Comparison of ENCODE assay signal across 8 cellular contexts in the genomic region with DNA sequence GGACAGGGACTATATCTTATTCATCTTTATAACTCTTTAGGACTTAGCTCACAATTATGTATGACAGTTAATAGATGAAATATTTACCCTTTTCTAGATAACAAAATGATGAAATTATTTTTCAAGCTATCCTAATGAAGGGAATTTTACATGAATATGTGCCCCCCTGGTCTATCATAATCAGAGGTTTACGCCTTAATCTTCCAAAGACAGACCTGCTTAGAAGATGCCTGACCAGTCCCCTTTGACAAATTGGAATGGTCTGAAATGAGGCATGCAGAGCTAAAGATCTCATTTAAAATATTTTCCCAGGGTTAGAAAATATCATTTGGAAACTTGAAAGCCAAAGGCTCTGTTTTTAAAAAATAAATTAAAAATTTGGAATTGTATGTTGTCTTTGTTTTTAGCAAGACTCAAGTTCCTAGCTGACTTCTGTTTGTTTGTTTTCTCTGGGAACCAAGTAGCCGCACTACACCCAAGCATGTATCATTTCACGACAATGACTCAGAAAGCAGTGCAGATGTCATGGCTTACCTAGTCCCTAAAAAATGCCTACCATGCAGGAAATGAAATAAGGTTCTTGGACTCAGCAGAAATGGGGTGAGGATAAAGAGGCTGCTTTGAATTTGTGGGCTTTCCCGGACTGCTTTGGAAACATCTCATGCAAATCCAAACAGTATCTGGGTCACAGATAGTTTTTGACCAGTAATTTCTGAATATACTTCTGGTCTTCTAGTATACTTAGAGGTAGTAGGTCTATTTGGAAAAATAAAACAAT.
DNase-seq lines count a peak whose midpoint lies in the region; ATAC-seq, FAIRE-seq and TF ChIP-seq lines count a peak whose summit lies in the region.

No MANE protein-coding gene starts in this region.

- intact Hi-C loops in heart left ventricle (cut with DNase I) (no loop called here), dorsolateral prefrontal cortex (cut with DNase I) (no loop called here), kidney (cut with DNase I) (no loop called here)

- H3K9me3 ChIP-seq in heart left ventricle (no peaks in the 10 kb centered on the region), kidney (ENCODE audit: control insufficient read depth in 1 of 2, low read length in 2 of 2) (no peaks in the 10 kb centered on the region)

- H3K9ac ChIP-seq in kidney (ENCODE audit: low read length in 2 of 2) = no peak overlapping the region

- H3K4me3 ChIP-seq in heart left ventricle (no peak overlapping the region), dorsolateral prefrontal cortex (peak overlapping the region in 1 of 59 donors; percentile 39), kidney (ENCODE audit: low read length in 2 of 2) (no peak overlapping the region)

- peak; percentile 18 for DNase-seq in stimulated activated CD4-positive, alpha-beta T cell treated with anti-CD3 and anti-CD28 coated beads, Interleukin-15, amount 100 ng/mL, for 24 hours
- no peak for DNase-seq in stimulated activated CD4-positive, alpha-beta T cell treated with anti-CD3 and anti-CD28 coated beads, Interleukin-2, amount 100 ng/mL, for 48 hours
- peak; percentile 51 to 92 for DNase-seq in SW 1271 (lab: John Stamatoyannopoulos, UW)
- no peak for DNase-seq in heart left ventricle
- DNase-seq in dorsolateral prefrontal cortex = no peak
- no peak for DNase-seq in kidney
- no peak for DNase-seq in NCI-H524 (lab: John Stamatoyannopoulos, UW)

- H3K27me3 ChIP-seq in heart left ventricle = no peaks in the 10 kb centered on the region
- H3K27me3 ChIP-seq in dorsolateral prefrontal cortex = no peaks in the 10 kb centered on the region

- H3K4me1 ChIP-seq in heart left ventricle (peaks cover 0 to 25% (median 0%) of the 10 kb centered on the region in 12 donors), kidney (ENCODE audit: control insufficient read depth in 1 of 2, insufficient read depth in 1 of 2, low read depth in 1 of 2, low read length in 2 of 2) (no peaks in the 10 kb centered on the region)

- H3K36me3 ChIP-seq in heart left ventricle (no peaks in the 10 kb centered on the region), kidney (ENCODE audit: control insufficient read depth in 1 of 2, insufficient read depth in 2 of 2, low read length in 2 of 2) (no peaks in the 10 kb centered on the region)

- no peak for TF ChIP-seq POLR2A in heart left ventricle (IDR thresholded peaks at IDR 0.05)

- FAIRE-seq in kidney (lab: Jason Lieb, UNC) = no peak

- TF ChIP-seq CTCF in heart left ventricle (IDR thresholded peaks at IDR 0.05) = no peak
- TF ChIP-seq CTCF in dorsolateral prefrontal cortex (IDR thresholded peaks at IDR 0.05 in 54 of 56, conservative IDR thresholded peaks at IDR 0.05 in 2 of 56; ENCODE audit: low read depth in 1 of 56, partially characterized antibody in 56 of 56) = no peak
- no peak for TF ChIP-seq CTCF in kidney (IDR thresholded peaks at IDR 0.05; ENCODE audit: borderline replicate concordance, extremely low read depth, insufficient read depth)

- WGBS in heart left ventricle, 4 donors = 70 to 79% (median 73%) methylated on average over 4 of the region's 4 CpGs

- ATAC-seq in HG03025 (IDR thresholded peaks at IDR 0.05; ENCODE audit: low FRiP score, unreplicated experiment) (peak; percentile 60), heart left ventricle (peak in 3 of 4 donors; percentile 82 to 97 (median 85))

- H3K27ac ChIP-seq in heart left ventricle (peak overlapping the region in 5 of 12 donors; percentile 1 to 41 (median 21)), dorsolateral prefrontal cortex (peak overlapping the region in 25 of 59 donors; percentile 4 to 69 (median 29)), kidney (ENCODE audit: low read depth in 2 of 2, low read length in 2 of 2) (peak overlapping the region in 1 of 2 donors; percentile 41)

Comparison
In these comparisons a context has a peak if more than half of its experiments do, and no peak if none do; other contexts are left out.
1. DNase-seq: peak in stimulated activated CD4-positive, alpha-beta T cell treated with anti-CD3 and anti-CD28 coated beads, Interleukin-15, amount 100 ng/mL, for 24 hours (single experiment) and SW 1271 (2 of 2); none in stimulated activated CD4-positive, alpha-beta T cell treated with anti-CD3 and anti-CD28 coated beads, Interleukin-2, amount 100 ng/mL, for 48 hours (0 of 2), heart left ventricle (0 of 5), dorsolateral prefrontal cortex (0 of 10), kidney (single experiment) and NCI-H524 (0 of 2).